Comparison of ENCODE assay signal across 1 cellular context in genomic region chr12:110718222-110718908, GRCh38.
A peak's percentile ranks its signal among the peaks of the same experiment; 100 is the strongest.
TF ChIP-seq lines count a peak whose summit lies in the region.

No MANE protein-coding gene starts in this region.

TF ChIP-seq in K562, 482 proteins besides CTCF, POLR2A, EP300 and RAD21:
- TF ChIP-seq POLR2H (tag; IDR thresholded peaks at IDR 0.05; ENCODE audit: low read depth) (0 out of 2 replicates have a peak, but pooled peaks have one; percentile 22), E2F8 (IDR thresholded peaks at IDR 0.05; ENCODE audit: low read depth, partially characterized antibody) (peak; percentile 23), SUPT5H (IDR thresholded peaks at IDR 0.05) (peak; percentile 58), TFE3 (CRISPR knock-in tag; IDR thresholded peaks at IDR 0.05) (no peak), ESRRA (IDR thresholded peaks at IDR 0.05; ENCODE audit: borderline replicate concordance, low read depth) (no peak), ZNF699 (CRISPR knock-in tag; IDR thresholded peaks at IDR 0.05; ENCODE audit: insufficient replicate concordance) (no peak), ZNF311 (CRISPR knock-in tag; IDR thresholded peaks at IDR 0.05) (no peak)
